1 cellular context compared by ENCODE assay signal in genomic region chr14:34462132-34462893, GRCh38.
TF ChIP-seq lines count a peak whose summit lies in the region.

TSS of gene SPTSSA (minus strand) at chr14:34462240. CDS start at chr14:34462207, 33 bp downstream.

TF ChIP-seq in HepG2, 621 proteins besides CTCF, POLR2A, EP300 and RAD21 (continued from another document and continues in another):
- TF ChIP-seq ZNF407 (CRISPR knock-in tag; IDR thresholded peaks at IDR 0.05; ENCODE audit: not compliant biosample characterization), result peak; percentile 58
- 0 out of 2 replicates have a peak, but pooled peaks have one; percentile 34 for TF ChIP-seq ZFP36L2 (CRISPR knock-in tag; IDR thresholded peaks at IDR 0.05)
- no peak for TF ChIP-seq NFATC3 (CRISPR knock-in tag; IDR thresholded peaks at IDR 0.05)
- peak; percentile 68; the same call in 1 of the 2 replicates for TF ChIP-seq ZHX2 (IDR thresholded peaks at IDR 0.05; ENCODE audit: low read depth)
- TF ChIP-seq ZHX2 (CRISPR knock-in tag; IDR thresholded peaks at IDR 0.05; ENCODE audit: borderline replicate concordance), result no peak
- TF ChIP-seq NFAT5 (CRISPR knock-in tag; IDR thresholded peaks at IDR 0.05), result peak; percentile 95
- TF ChIP-seq IRF9 (CRISPR knock-in tag; IDR thresholded peaks at IDR 0.05; ENCODE audit: borderline replicate concordance), result peak; percentile 90; the same call in 1 of the 2 replicates
- peak; percentile 84; the same call in 1 of the 2 replicates for TF ChIP-seq ZNF230 (CRISPR knock-in tag; IDR thresholded peaks at IDR 0.05)
- no peak for TF ChIP-seq TAF15 (IDR thresholded peaks at IDR 0.05; ENCODE audit: low read depth, low read length, poor library complexity, severe bottlenecking)
- TF ChIP-seq NFRKB (IDR thresholded peaks at IDR 0.05), result no peak
- peak; percentile 71 for TF ChIP-seq ATAD3A (CRISPR knock-in tag; IDR thresholded peaks at IDR 0.05)
- TF ChIP-seq ZNF276 (CRISPR knock-in tag; IDR thresholded peaks at IDR 0.05; ENCODE audit: low read depth), result no peak; the same call in 1 of the 2 replicates
- TF ChIP-seq ZSCAN31 (CRISPR knock-in tag; IDR thresholded peaks at IDR 0.05; ENCODE audit: low read depth), result peak; percentile 87; the same call in 1 of the 2 replicates
- peak; percentile 47; the same call in 1 of the 2 replicates for TF ChIP-seq SOX13 (IDR thresholded peaks at IDR 0.05)
- TF ChIP-seq SOX13 (CRISPR knock-in tag; conservative IDR thresholded peaks at IDR 0.05 in 1 of 2, IDR thresholded peaks at IDR 0.05 in 1 of 2), result peak in 1 of 2 experiments; percentile 53; a peak in 2 of 4 replicates
- peak; percentile 63; the same call in 1 of the 2 replicates for TF ChIP-seq TFAP4 (IDR thresholded peaks at IDR 0.05; ENCODE audit: borderline replicate concordance, low read depth)
- TF ChIP-seq KDM3A (CRISPR knock-in tag; IDR thresholded peaks at IDR 0.05; ENCODE audit: low read depth), result no peak; the same call in 1 of the 2 replicates
- no peak for TF ChIP-seq ZSCAN30 (CRISPR knock-in tag; IDR thresholded peaks at IDR 0.05)
- TF ChIP-seq RFXANK (CRISPR knock-in tag; IDR thresholded peaks at IDR 0.05), result no peak; the same call in 1 of the 2 replicates
- peak; percentile 94 for TF ChIP-seq SPEN (CRISPR knock-in tag; IDR thresholded peaks at IDR 0.05; ENCODE audit: low read depth)
- TF ChIP-seq IKZF1 (IDR thresholded peaks at IDR 0.05), result no peak
- no peak for TF ChIP-seq THAP8 (CRISPR knock-in tag; IDR thresholded peaks at IDR 0.05; ENCODE audit: borderline replicate concordance)
- peak; percentile 91 for TF ChIP-seq MXD4 (CRISPR knock-in tag; IDR thresholded peaks at IDR 0.05)
- TF ChIP-seq ZNF569 (CRISPR knock-in tag; IDR thresholded peaks at IDR 0.05; ENCODE audit: borderline replicate concordance), result no peak
- no peak for TF ChIP-seq ZNF7 (CRISPR knock-in tag; IDR thresholded peaks at IDR 0.05)
- TF ChIP-seq CREB3 (CRISPR knock-in tag; IDR thresholded peaks at IDR 0.05), result peak; percentile 95
- peak; percentile 50 for TF ChIP-seq XRCC5 (optimal IDR thresholded peaks at IDR 0.05; ENCODE audit: low read length)
- peak; percentile 65; the same call in 1 of the 2 replicates for TF ChIP-seq KMT2B (CRISPR knock-in tag; IDR thresholded peaks at IDR 0.05)
